In genomic region chrX:139559383-139560042, GRCh38 we compare ENCODE assay signal across 8 cellular contexts. TPM values are rescaled to one million over a fixed set of nuclear protein-coding genes. Genes with fewer than 3 reads are reported as not detected.
DNase-seq lines count a peak whose midpoint lies in the region; ATAC-seq and TF ChIP-seq lines count a peak whose summit lies in the region.

No MANE protein-coding gene starts in this region.

- POLR2A ChIA-PET in activated CD4-positive, alpha-beta T cell treated with anti-CD3 and anti-CD28 coated beads for 36 hours (lab: Charles Lee) = no interaction called here

- ATAC-seq in activated CD4-positive, alpha-beta T cell treated with anti-CD3 and anti-CD28 coated beads for 36 hours = no peak
- ATAC-seq in GM21529 (IDR thresholded peaks at IDR 0.05; ENCODE audit: unreplicated experiment) = peak; percentile 90
- peak; percentile 65 for ATAC-seq in stimulated activated memory B cell treated with anti-CD40 and anti-IgM and Interleukin-4, amounts not matched to agents 10 μg/mL and 1 μg/mL and 100 μg/mL, for 72 hours
- ATAC-seq in HG03439 (IDR thresholded peaks at IDR 0.05; ENCODE audit: unreplicated experiment) = no peak

- no peaks in the 10 kb centered on the region for H3K4me1 ChIP-seq in hepatocyte (ENCODE audit: insufficient read depth)

- H3K4me1 Mint-ChIP-seq in activated CD4-positive, alpha-beta T cell treated with anti-CD3 and anti-CD28 coated beads for 36 hours = peaks cover 3% of the 10 kb centered on the region
- H3K4me1 Mint-ChIP-seq in stimulated activated memory B cell treated with anti-CD40 and anti-IgM and Interleukin-4, amounts not matched to agents 10 μg/mL and 1 μg/mL and 100 μg/mL, for 72 hours = peaks cover 5% of the 10 kb centered on the region

- no peak overlapping the region for H3K4me3 ChIP-seq in Jurkat, Clone E6-1 (ENCODE audit: low read length)
- no peak overlapping the region for H3K4me3 ChIP-seq in hepatocyte

- peak; percentile 61 for TF ChIP-seq CTCF in hepatocyte (IDR thresholded peaks at IDR 0.05; ENCODE audit: poor library complexity)

- no peaks in the 10 kb centered on the region for H3K79me2 ChIP-seq in hepatocyte

- no peaks in the 10 kb centered on the region for H3K27me3 ChIP-seq in hepatocyte

- H3K36me3 ChIP-seq in hepatocyte (replicated peaks; ENCODE audit: insufficient read depth, low read depth) = no peaks in the 10 kb centered on the region

- H2AFZ ChIP-seq in hepatocyte = no peak overlapping the region

- H3K9me2 ChIP-seq in hepatocyte (replicated peaks; ENCODE audit: insufficient read depth) = no peaks in the 10 kb centered on the region

- no peak overlapping the region for H3K4me2 ChIP-seq in hepatocyte

- CTCF ChIA-PET in activated CD4-positive, alpha-beta T cell treated with anti-CD3 and anti-CD28 coated beads for 36 hours (lab: Charles Lee) = interaction anchor here (1.3 kb wide), 1 partner anchor 11 kb away, joined by 3 read pairs; no protein-coding TSS in a partner anchor

- WGBS in hepatocyte (ENCODE audit: low lambda C conversion rate, missing lambda C conversion rate) = 49% methylated on average over 9 of the region's 9 CpGs

- no peak overlapping the region for H3K27ac Mint-ChIP-seq in activated CD4-positive, alpha-beta T cell treated with anti-CD3 and anti-CD28 coated beads for 36 hours
- no peak overlapping the region for H3K27ac Mint-ChIP-seq in stimulated activated memory B cell treated with anti-CD40 and anti-IgM and Interleukin-4, amounts not matched to agents 10 μg/mL and 1 μg/mL and 100 μg/mL, for 72 hours

- no peaks in the 10 kb centered on the region for H3K9me3 Mint-ChIP-seq in activated CD4-positive, alpha-beta T cell treated with anti-CD3 and anti-CD28 coated beads for 36 hours (ENCODE audit: low read depth)
- H3K9me3 Mint-ChIP-seq in stimulated activated memory B cell treated with anti-CD40 and anti-IgM and Interleukin-4, amounts not matched to agents 10 μg/mL and 1 μg/mL and 100 μg/mL, for 72 hours = no peaks in the 10 kb centered on the region

- H3K27me3 Mint-ChIP-seq in activated CD4-positive, alpha-beta T cell treated with anti-CD3 and anti-CD28 coated beads for 36 hours = no peaks in the 10 kb centered on the region
- no peaks in the 10 kb centered on the region for H3K27me3 Mint-ChIP-seq in stimulated activated memory B cell treated with anti-CD40 and anti-IgM and Interleukin-4, amounts not matched to agents 10 μg/mL and 1 μg/mL and 100 μg/mL, for 72 hours

- H3K36me3 Mint-ChIP-seq in activated CD4-positive, alpha-beta T cell treated with anti-CD3 and anti-CD28 coated beads for 36 hours (ENCODE audit: low read depth) = no peaks in the 10 kb centered on the region
- H3K36me3 Mint-ChIP-seq in stimulated activated memory B cell treated with anti-CD40 and anti-IgM and Interleukin-4, amounts not matched to agents 10 μg/mL and 1 μg/mL and 100 μg/mL, for 72 hours = no peaks in the 10 kb centered on the region

- no peak overlapping the region for H3K4me3 Mint-ChIP-seq in activated CD4-positive, alpha-beta T cell treated with anti-CD3 and anti-CD28 coated beads for 36 hours
- H3K4me3 Mint-ChIP-seq in stimulated activated memory B cell treated with anti-CD40 and anti-IgM and Interleukin-4, amounts not matched to agents 10 μg/mL and 1 μg/mL and 100 μg/mL, for 72 hours = no peak overlapping the region

- no peaks in the 10 kb centered on the region for H4K20me1 ChIP-seq in hepatocyte (ENCODE audit: insufficient read depth, poor library complexity, severe bottlenecking)

- intact Hi-C loops in activated CD4-positive, alpha-beta T cell treated with anti-CD3 and anti-CD28 coated beads for 36 hours (cut with DNase I, micrococcal nuclease) = loop anchor here (2.0 to 10.0 kb wide), 4 partner anchors 415 to 785 kb away; no protein-coding TSS in a partner anchor

- no peaks in the 10 kb centered on the region for H3K9me3 ChIP-seq in hepatocyte (ENCODE audit: low read depth)

- DNase-seq in activated CD4-positive, alpha-beta T cell treated with anti-CD3 and anti-CD28 coated beads for 36 hours = peak; percentile 23
- no peak for DNase-seq in activated CD4-positive, alpha-beta T cell treated with anti-CD3 and anti-CD28 coated beads, Interleukin-2, amount 50 U/mL, for 1 hour
- DNase-seq in Jurkat, Clone E6-1 (ENCODE audit: low read depth, low spot score) = peak; percentile 50
- peak; percentile 53 for DNase-seq in SKM-1 treated with dmso at 0.1 percent for 144 hours (lab: John Stamatoyannopoulos, UW; ENCODE audit: unreplicated experiment)
- peak; percentile 71 for DNase-seq in hepatocyte (ENCODE audit: low spot score)

- H3K27ac ChIP-seq in hepatocyte = no peak overlapping the region

RNA-seq across cellular contexts. Expression of gene F9, which starts 29.0 kb away (rescaled TPM):
- not detected for total RNA-seq in activated CD4-positive, alpha-beta T cell treated with anti-CD3 and anti-CD28 coated beads for 36 hours
- not detected for polyA plus RNA-seq in Jurkat, Clone E6-1 (2012; ENCODE audit: insufficient read depth, insufficient read length)
- total RNA-seq in hepatocyte = 8.0 and 13.0 TPM in 2 replicates
- 1.5 and 2.8 TPM in 2 replicates for polyA plus RNA-seq in hepatocyte

Comparison
In these comparisons a context has a peak if more than half of its experiments do, and no peak if none do; other contexts are left out.
1. ATAC-seq: peak in GM21529 (single experiment) and stimulated activated memory B cell treated with anti-CD40 and anti-IgM and Interleukin-4, amounts not matched to agents 10 μg/mL and 1 μg/mL and 100 μg/mL, for 72 hours (single experiment); none in activated CD4-positive, alpha-beta T cell treated with anti-CD3 and anti-CD28 coated beads for 36 hours (single experiment) and HG03439 (single experiment).